39 cellular contexts compared by ENCODE assay signal in the genomic region with DNA sequence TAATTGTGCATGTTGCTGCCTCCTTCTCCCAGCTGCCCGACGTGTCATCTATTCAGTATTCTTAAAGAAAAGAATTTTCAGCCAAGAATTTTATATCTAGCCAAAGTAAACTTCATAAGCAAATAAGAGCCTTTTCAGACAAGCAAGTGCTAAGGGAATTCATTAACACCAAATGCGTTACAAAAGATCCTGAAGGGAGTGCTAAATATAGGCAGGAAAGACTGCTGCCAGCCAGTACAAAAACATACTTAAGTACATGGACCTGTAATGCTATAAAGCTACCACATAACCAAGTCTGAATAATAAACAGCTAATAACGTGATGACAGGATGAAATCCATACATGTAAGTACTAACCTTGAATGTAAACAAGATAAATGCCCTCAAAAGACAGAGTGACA.
"Had no signal": no experiment of that assay in that cellular context is flagged by ENCODE, and none has a peak within 500 bp of the region (broad histone marks: within the 10 kb centered on the region; RNA-seq: fewer than 3 reads in every experiment).

No MANE protein-coding gene starts in this region.

- H3K4me1 Mint-ChIP-seq: activated B cell treated with CpG ODN at 0.5 μM for 24 hours; activated CD4-positive, alpha-beta T cell treated with anti-CD3 and anti-CD28 coated beads, Interleukin-2, amount 10 ng/mL, durations not matched to agents 24 days and 14 days; activated naive CD4-positive, alpha-beta T cell treated with anti-CD3 and anti-CD28 coated beads, Interleukin-2, amount 50 U/mL, for 24 hours; activated naive CD8-positive, alpha-beta T cell treated with anti-CD3 and anti-CD28 coated beads, Interleukin-2, amount 10 ng/mL, durations not matched to agents 7 days and 5 days; activated naive CD8-positive, alpha-beta T cell treated with anti-CD3 and anti-CD28 coated beads, Interleukin-2, amount 50 U/mL, for 24 hours; activated T-helper 17 cell treated with anti-CD3 and anti-CD28 coated beads, Interleukin-2, amount 50 U/mL, for 72 hours; brain; central memory CD8-positive, alpha-beta T cell had no signal

- H3K27me3 Mint-ChIP-seq: activated B cell treated with CpG ODN at 0.5 μM for 24 hours; activated CD4-positive, alpha-beta memory T cell treated with anti-CD3 and anti-CD28 coated beads for 36 hours; activated CD4-positive, alpha-beta T cell treated with anti-CD3 and anti-CD28 coated beads, Interleukin-2, amount 10 ng/mL, durations not matched to agents 24 days and 14 days; activated CD8-positive, alpha-beta T cell treated with anti-CD3 and anti-CD28 coated beads for 36 hours; activated naive CD4-positive, alpha-beta T cell treated with anti-CD3 and anti-CD28 coated beads, Interleukin-2, amount 50 U/mL, for 24 hours; activated naive CD8-positive, alpha-beta T cell; activated naive CD8-positive, alpha-beta T cell treated with anti-CD3 and anti-CD28 coated beads, Interleukin-2, amount 10 ng/mL, durations not matched to agents 7 days and 5 days; activated naive CD8-positive, alpha-beta T cell treated with anti-CD3 and anti-CD28 coated beads, Interleukin-2, amount 50 U/mL, for 24 hours; activated T-helper 17 cell treated with anti-CD3 and anti-CD28 coated beads, Interleukin-2, amount 50 U/mL, for 72 hours; central memory CD8-positive, alpha-beta T cell had no signal

- H3K27ac ChIP-seq: ascending aorta, cardiac muscle cell, VCaP had no signal

- H3K27ac Mint-ChIP-seq: activated B cell treated with CpG ODN at 0.5 μM for 24 hours; activated CD4-positive, alpha-beta memory T cell treated with anti-CD3 and anti-CD28 coated beads for 36 hours; activated CD4-positive, alpha-beta T cell treated with anti-CD3 and anti-CD28 coated beads, Interleukin-2, amount 10 ng/mL, durations not matched to agents 24 days and 14 days; activated CD8-positive, alpha-beta T cell treated with anti-CD3 and anti-CD28 coated beads for 36 hours; activated naive CD4-positive, alpha-beta T cell treated with anti-CD3 and anti-CD28 coated beads for 36 hours; activated naive CD4-positive, alpha-beta T cell treated with anti-CD3 and anti-CD28 coated beads, Interleukin-2, amount 50 U/mL, for 24 hours; activated naive CD8-positive, alpha-beta T cell; activated naive CD8-positive, alpha-beta T cell treated with anti-CD3 and anti-CD28 coated beads, Interleukin-2, amount 10 ng/mL, durations not matched to agents 7 days and 5 days; activated naive CD8-positive, alpha-beta T cell treated with anti-CD3 and anti-CD28 coated beads, Interleukin-2, amount 50 U/mL, for 24 hours; activated T-cell treated with anti-CD3 and anti-CD28 coated beads, Interleukin-2, amount 50 U/mL, for 72 hours; activated T-helper 1 cell treated with anti-CD3 and anti-CD28 coated beads, Interleukin-12 subunit alpha, Interleukin-12 subunit beta, Interleukin-2, Interleukin-4 antibody, amounts not matched to agents 30 ng/mL and 10 ng/mL and 1 ng/mL, durations not matched to agents 14 hours and 24 hours and 36 hours; activated T-helper 17 cell treated with anti-CD3 and anti-CD28 coated beads, Interleukin-2, amount 50 U/mL, for 72 hours; brain; T-helper 1 cell treated with Interleukin-12 subunit alpha and Interleukin-12 subunit beta and Interleukin-4 antibody, amounts not matched to agents 30 μg/mL and 1 μg/mL, for 36 hours; T-helper 2 cell treated with Interferon-gamma antibody and Interleukin-4, amounts not matched to agents 5 μg/mL and 100 μg/mL, for 36 hours had no signal

- H3K9me3 Mint-ChIP-seq: activated T-helper 17 cell treated with anti-CD3 and anti-CD28 coated beads, Interleukin-2, amount 50 U/mL, for 72 hours had no signal

- ATAC-seq: activated CD8-positive, alpha-beta T cell treated with anti-CD3 and anti-CD28 coated beads for 36 hours; activated naive CD8-positive, alpha-beta T cell treated with anti-CD3 and anti-CD28 coated beads, Interleukin-2, amount 50 U/mL, for 24 hours; activated T-cell treated with anti-CD3 and anti-CD28 coated beads, Interleukin-2, amount 50 U/mL, for 4 hours; activated T-cell treated with anti-CD3 and anti-CD28 coated beads, Interleukin-2, amount 50 U/mL, for 72 hours; activated T-helper 17 cell treated with anti-CD3 and anti-CD28 coated beads, Interleukin-2, amount 50 U/mL, for 72 hours had no signal

- H3K4me3 Mint-ChIP-seq: activated B cell treated with CpG ODN at 0.5 μM for 24 hours; activated CD4-positive, alpha-beta memory T cell treated with anti-CD3 and anti-CD28 coated beads for 36 hours; activated CD4-positive, alpha-beta T cell treated with anti-CD3 and anti-CD28 coated beads, Interleukin-2, amount 10 ng/mL, durations not matched to agents 24 days and 14 days; activated CD8-positive, alpha-beta T cell treated with anti-CD3 and anti-CD28 coated beads for 36 hours; activated naive CD4-positive, alpha-beta T cell treated with anti-CD3 and anti-CD28 coated beads for 36 hours; activated naive CD4-positive, alpha-beta T cell treated with anti-CD3 and anti-CD28 coated beads, Interleukin-2, amount 50 U/mL, for 24 hours; activated naive CD8-positive, alpha-beta T cell; activated naive CD8-positive, alpha-beta T cell treated with anti-CD3 and anti-CD28 coated beads, Interleukin-2, amount 10 ng/mL, durations not matched to agents 7 days and 5 days; activated naive CD8-positive, alpha-beta T cell treated with anti-CD3 and anti-CD28 coated beads, Interleukin-2, amount 50 U/mL, for 24 hours; activated T-cell treated with anti-CD3 and anti-CD28 coated beads, Interleukin-2, amount 50 U/mL, for 4 hours; activated T-cell treated with anti-CD3 and anti-CD28 coated beads, Interleukin-2, amount 50 U/mL, for 72 hours; activated T-helper 1 cell treated with anti-CD3 and anti-CD28 coated beads, Interleukin-12 subunit alpha, Interleukin-12 subunit beta, Interleukin-2, Interleukin-4 antibody, amounts not matched to agents 30 ng/mL and 10 ng/mL and 1 ng/mL, durations not matched to agents 14 hours and 24 hours and 36 hours; activated T-helper 17 cell treated with anti-CD3 and anti-CD28 coated beads, Interleukin-2, amount 50 U/mL, for 72 hours; brain; central memory CD8-positive, alpha-beta T cell; T-helper 1 cell treated with Interleukin-12 subunit alpha and Interleukin-12 subunit beta and Interleukin-4 antibody, amounts not matched to agents 30 μg/mL and 1 μg/mL, for 36 hours; T-helper 2 cell treated with Interferon-gamma antibody and Interleukin-4, amounts not matched to agents 5 μg/mL and 100 μg/mL, for 36 hours had no signal

- DNase-seq: activated B cell treated with CpG ODN at 0.5 μM for 24 hours; activated CD4-positive, alpha-beta memory T cell treated with anti-CD3 and anti-CD28 coated beads for 36 hours; activated CD4-positive, alpha-beta T cell treated with anti-CD3 and anti-CD28 coated beads for 4 hours; activated CD4-positive, alpha-beta T cell treated with anti-CD3 and anti-CD28 coated beads, Interleukin-2, amount 10 ng/mL, durations not matched to agents 24 days and 14 days; activated CD4-positive, alpha-beta T cell treated with anti-CD3 and anti-CD28 coated beads, Interleukin-2, amount 50 U/mL, for 1 hour; activated CD4-positive, alpha-beta T cell treated with anti-CD3 and anti-CD28 coated beads, Interleukin-2, amount 50 U/mL, for 4 hours; activated CD4-positive, CD25-positive, alpha-beta regulatory T cell treated with anti-CD3 and anti-CD28 coated beads, Interleukin-2, amount 50 U/mL, for 72 hours; activated CD8-positive, alpha-beta memory T cell treated with anti-CD3 and anti-CD28 coated beads, Interleukin-2, amount 50 U/mL, for 4 hours; activated CD8-positive, alpha-beta T cell treated with anti-CD3 and anti-CD28 coated beads for 36 hours; activated effector memory CD4-positive, alpha-beta T cell treated with anti-CD3 and anti-CD28 coated beads, Interleukin-2, amount 50 U/mL, for 16 hours; activated gamma-delta T cell treated with Interleukin-2 at 50 U/mL for 16 hours; activated naive CD4-positive, alpha-beta T cell; activated naive CD4-positive, alpha-beta T cell treated with anti-CD3 and anti-CD28 coated beads for 36 hours; activated naive CD8-positive, alpha-beta T cell treated with anti-CD3 and anti-CD28 coated beads, Interleukin-2, amount 10 ng/mL, durations not matched to agents 7 days and 5 days; activated naive CD8-positive, alpha-beta T cell treated with anti-CD3 and anti-CD28 coated beads, Interleukin-2, amount 50 U/mL, for 24 hours; activated T-cell treated with anti-CD3 and anti-CD28 coated beads for 4 hours; activated T-cell treated with anti-CD3 and anti-CD28 coated beads, Interleukin-2, amount 50 U/mL, for 1 hour; activated T-cell treated with anti-CD3 and anti-CD28 coated beads, Interleukin-2, amount 50 U/mL, for 4 hours; activated T-cell treated with anti-CD3 and anti-CD28 coated beads, Interleukin-2, amount 50 U/mL, for 72 hours; amygdala; anterior cingulate cortex; caudate nucleus; SW 1271; T-helper 1 cell; T-helper 2 cell; T-helper 9 cell had no signal

- FAIRE-seq: bronchial epithelial cell, TTC549 had no signal

- H3K36me3 ChIP-seq: ascending aorta, cardiac muscle cell had no signal

- H3K36me3 Mint-ChIP-seq: activated CD4-positive, alpha-beta memory T cell treated with anti-CD3 and anti-CD28 coated beads for 36 hours; activated naive CD4-positive, alpha-beta T cell treated with anti-CD3 and anti-CD28 coated beads, Interleukin-2, amount 50 U/mL, for 24 hours; activated naive CD8-positive, alpha-beta T cell; activated naive CD8-positive, alpha-beta T cell treated with anti-CD3 and anti-CD28 coated beads, Interleukin-2, amount 10 ng/mL, durations not matched to agents 7 days and 5 days; brain had no signal

- H3K4me3 ChIP-seq: cardiac muscle cell had no signal

- H3K4me1 ChIP-seq: ascending aorta had no signal

- H3K27me3 ChIP-seq: ascending aorta, cardiac muscle cell had no signal
